In the genomic region with DNA sequence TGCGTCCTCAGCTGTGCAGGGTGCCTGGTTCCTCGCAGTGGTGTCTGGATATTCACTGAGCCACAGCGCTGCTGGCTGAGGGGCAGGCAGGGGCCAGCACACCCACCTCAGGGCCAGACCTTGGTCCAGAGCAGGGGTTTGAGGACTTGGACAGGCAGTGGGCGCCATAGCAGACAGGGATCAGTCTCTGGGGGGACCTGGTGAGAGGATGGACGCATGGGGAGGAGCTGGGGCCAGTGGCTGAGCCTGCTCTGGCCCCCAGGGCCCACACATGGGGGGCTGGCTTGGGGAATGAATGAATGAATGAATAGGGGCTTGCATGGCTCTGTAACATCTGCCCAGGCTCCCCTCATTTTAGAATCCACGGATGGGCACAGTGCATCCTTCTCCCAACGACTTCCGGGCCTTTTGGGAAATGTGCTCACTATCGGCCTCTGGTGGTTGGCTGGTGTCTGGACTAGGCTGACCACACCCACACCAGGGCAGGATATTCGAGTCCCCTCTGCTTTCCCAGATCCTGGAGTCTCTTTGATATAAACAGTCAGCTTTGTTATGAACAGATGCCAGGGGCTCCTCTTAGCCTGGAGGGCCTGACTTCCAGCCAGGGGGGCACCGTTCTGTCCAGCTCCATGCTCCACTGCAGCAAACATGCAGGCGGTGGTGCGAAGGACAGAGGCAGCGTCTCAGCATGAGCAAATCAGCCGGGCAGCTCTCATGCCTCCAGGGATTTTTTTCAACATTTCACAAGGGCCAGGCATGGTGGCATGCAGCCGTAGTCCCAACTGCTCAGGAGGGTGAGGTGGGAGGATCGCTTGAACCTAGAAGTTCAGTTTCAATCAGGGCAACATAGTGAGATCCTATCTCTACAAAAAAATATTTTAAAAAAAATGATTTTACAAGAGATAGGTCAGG, we compare ENCODE assay signal across 8 cellular contexts.
DNase-seq lines count a peak whose midpoint lies in the region; ATAC-seq and TF ChIP-seq lines count a peak whose summit lies in the region.

No MANE protein-coding gene starts in this region.

- ATAC-seq in mucosa of descending colon, result peak; percentile 89
- ATAC-seq in GM18870 (IDR thresholded peaks at IDR 0.05; ENCODE audit: unreplicated experiment), result no peak

- TF ChIP-seq POLR2A in erythroblast (IDR thresholded peaks at IDR 0.05; ENCODE audit: low read length), result no peak

- intact Hi-C loops in mucosa of descending colon (cut with DNase I, micrococcal nuclease), result loop anchor here in 1 of 2 donors (5.0 kb wide), 1 partner anchor 193 kb away; no protein-coding TSS in a partner anchor
- intact Hi-C loops in tibial artery (cut with DNase I; ENCODE audit: low total_unique reads), result loop anchor here (5.0 to 10.0 kb wide), 2 partner anchors 66 to 193 kb away; partner anchors contain the start of gene NEK6

- peaks cover 11% of the 10 kb centered on the region for H3K4me1 Mint-ChIP-seq in activated CD4-positive, alpha-beta memory T cell treated with anti-CD3 and anti-CD28 coated beads, Interleukin-2, amount 10 ng/mL, durations not matched to agents 7 days and 5 days

- H3K4me3 Mint-ChIP-seq in activated CD4-positive, alpha-beta memory T cell treated with anti-CD3 and anti-CD28 coated beads, Interleukin-2, amount 10 ng/mL, durations not matched to agents 7 days and 5 days, result no peak overlapping the region

- no peaks in the 10 kb centered on the region for H3K36me3 ChIP-seq in mucosa of descending colon (ENCODE audit: low read depth)
- H3K36me3 ChIP-seq in tibial artery, result peaks cover 28 to 66% (median 49%) of the 10 kb centered on the region in 3 donors

- no peaks in the 10 kb centered on the region for H3K27me3 ChIP-seq in tibial artery

- CTCF ChIA-PET in activated CD4-positive, alpha-beta memory T cell treated with anti-CD3 and anti-CD28 coated beads, Interleukin-2, amount 10 ng/mL, durations not matched to agents 7 days and 5 days (lab: Charles Lee), result interaction anchor here (0.6 to 5.6 kb wide), 4 partner anchors 119 to 199 kb away, joined by 3 to 24 read pairs (median 4); no protein-coding TSS in a partner anchor

- no peaks in the 10 kb centered on the region for H3K4me1 ChIP-seq in mucosa of descending colon (ENCODE audit: low read depth)
- peaks cover 0 to 9% (median 4%) of the 10 kb centered on the region in 4 donors for H3K4me1 ChIP-seq in tibial artery

- H3K9me3 ChIP-seq in mucosa of descending colon (no peaks in the 10 kb centered on the region), tibial artery (no peaks in the 10 kb centered on the region)

- peak overlapping the region; percentile 15 to 17 for H3K27ac ChIP-seq in tibial artery

- H3K4me3 ChIP-seq in AG09309 (ENCODE audit: control insufficient read depth, low read depth, low read length) (no peak overlapping the region), mucosa of descending colon (no peak overlapping the region), tibial artery (no peak overlapping the region)

- H3K36me3 Mint-ChIP-seq in activated CD4-positive, alpha-beta memory T cell treated with anti-CD3 and anti-CD28 coated beads, Interleukin-2, amount 10 ng/mL, durations not matched to agents 7 days and 5 days (ENCODE audit: low read depth), result no peaks in the 10 kb centered on the region

- DNase-seq in AG09309 (ENCODE audit: low read depth) (peak; percentile 11), GM19238 (ENCODE audit: insufficient read length, low spot score) (peak; percentile 72), NCI-H226 (peak; percentile 62), erythroblast (lab: John Stamatoyannopoulos, UW) (peak; percentile 34 to 71), mucosa of descending colon (peak in 2 of 3 donors; percentile 82 to 86), tibial artery (peak; percentile 67 to 84)
- DNase-seq in activated CD4-positive, alpha-beta memory T cell treated with anti-CD3 and anti-CD28 coated beads, Interleukin-2, amount 10 ng/mL, durations not matched to agents 7 days and 5 days, result peak; percentile 60

- H3K27me3 Mint-ChIP-seq in activated CD4-positive, alpha-beta memory T cell treated with anti-CD3 and anti-CD28 coated beads, Interleukin-2, amount 10 ng/mL, durations not matched to agents 7 days and 5 days, result no peaks in the 10 kb centered on the region

- POLR2A ChIA-PET in activated CD4-positive, alpha-beta memory T cell treated with anti-CD3 and anti-CD28 coated beads, Interleukin-2, amount 10 ng/mL, durations not matched to agents 7 days and 5 days (lab: Charles Lee), result no interaction called here

- no peaks in the 10 kb centered on the region for H3K9me3 Mint-ChIP-seq in activated CD4-positive, alpha-beta memory T cell treated with anti-CD3 and anti-CD28 coated beads, Interleukin-2, amount 10 ng/mL, durations not matched to agents 7 days and 5 days

- peak; percentile 95 for TF ChIP-seq CTCF in AG09309 (IDR thresholded peaks at IDR 0.05; ENCODE audit: control insufficient read depth, insufficient read depth, low read depth, low read length, missing control alignments)
- peak; percentile 76 for TF ChIP-seq CTCF in mucosa of descending colon (IDR thresholded peaks at IDR 0.05)
- TF ChIP-seq CTCF in tibial artery (IDR thresholded peaks at IDR 0.05), result peak; percentile 83 to 84

- H3K27ac Mint-ChIP-seq in activated CD4-positive, alpha-beta memory T cell treated with anti-CD3 and anti-CD28 coated beads, Interleukin-2, amount 10 ng/mL, durations not matched to agents 7 days and 5 days, result peak overlapping the region; percentile 23

Comparison
In these comparisons a context has a peak if more than half of its experiments do, and no peak if none do; other contexts are left out.
1. DNase-seq: peak in every context shown above with its lines; median percentile 84 in mucosa of descending colon; 76 in tibial artery; 72 in GM19238; 62 in NCI-H226; 60 in activated CD4-positive, alpha-beta memory T cell treated with anti-CD3 and anti-CD28 coated beads, Interleukin-2, amount 10 ng/mL, durations not matched to agents 7 days and 5 days; 52 in erythroblast; 11 in AG09309.